20 cellular contexts compared by ENCODE assay signal in the genomic region with DNA sequence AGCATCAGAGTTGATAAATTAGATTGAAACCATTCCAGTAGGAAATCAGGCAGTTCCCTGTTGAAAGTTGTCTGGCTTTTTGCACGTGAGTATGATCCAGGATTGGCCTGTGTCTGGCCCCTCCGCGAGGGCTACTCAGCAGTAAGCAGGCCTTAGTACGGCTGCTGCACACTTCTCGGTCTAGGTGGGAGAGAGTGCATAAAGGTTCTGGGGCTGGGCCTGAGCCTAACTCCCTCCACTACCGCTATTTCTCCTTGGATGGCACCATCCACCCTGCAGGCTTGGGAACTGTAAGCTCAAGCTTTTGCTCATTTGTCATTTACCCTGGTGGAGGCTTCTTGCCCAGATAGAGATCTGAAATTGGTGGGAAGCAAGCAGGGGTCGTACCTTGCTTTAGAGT. TPM values are rescaled to one million over a fixed set of nuclear protein-coding genes. Genes with fewer than 3 reads are reported as not detected.
A peak's percentile ranks its signal among the peaks of the same experiment; 100 is the strongest.
DNase-seq lines count a peak whose midpoint lies in the region; ATAC-seq and TF ChIP-seq lines count a peak whose summit lies in the region.
"Had no signal": no experiment of that assay in that cellular context is flagged by ENCODE, and none has a peak within 500 bp of the region (broad histone marks: within the 10 kb centered on the region; RNA-seq: fewer than 3 reads in every experiment).

No MANE protein-coding gene starts in this region.

- H3K27ac Mint-ChIP-seq in type B pancreatic cell: no peak overlapping the region
- H3K27ac Mint-ChIP-seq: B cell; CD4-positive, CD25-positive, alpha-beta regulatory T cell; CD8-positive, alpha-beta T cell; HFFc6 had no signal

- H3K27me3 Mint-ChIP-seq in type B pancreatic cell: no peaks in the 10 kb centered on the region
- H3K27me3 Mint-ChIP-seq: B cell; CD4-positive, CD25-positive, alpha-beta regulatory T cell had no signal

- WGBS in heart left ventricle, 4 donors: 82 to 97% (median 86%) methylated on average over 6 to 7 of the region's 7 CpGs

- peaks cover 6% of the 10 kb centered on the region for H3K36me3 Mint-ChIP-seq in type B pancreatic cell
- H3K36me3 Mint-ChIP-seq: CD4-positive, CD25-positive, alpha-beta regulatory T cell had no signal

- H3K27me3 ChIP-seq in heart left ventricle (no peaks in the 10 kb centered on the region), osteoblast (ENCODE audit: insufficient read depth, low read length) (no peaks in the 10 kb centered on the region)
- H3K27me3 ChIP-seq: BLaER1 had no signal

- DNase-seq in activated CD4-positive, CD25-positive, alpha-beta regulatory T cell treated with anti-CD3 and anti-CD28 coated beads, Interleukin-2, amount 50 U/mL, for 72 hours: peak; percentile 17
- peak; percentile 36 for DNase-seq in cardiac septum (ENCODE audit: low spot score)
- no peak for DNase-seq in heart left ventricle
- peak; percentile 35 for DNase-seq in osteoblast (ENCODE audit: insufficient read length, low spot score, missing footprints)
- peak; percentile 31 for DNase-seq in type B pancreatic cell (ENCODE audit: extremely low spot score, unreplicated experiment)
- no peak for DNase-seq in NCI-H82 (lab: John Stamatoyannopoulos, UW)
- DNase-seq: Caco-2; CD4-positive, CD25-positive, alpha-beta regulatory T cell; DMS153; DND-41; GOT3; HFFc6 had no signal

- H3K4me3 ChIP-seq in heart left ventricle (no peak overlapping the region), osteoblast (ENCODE audit: insufficient read depth, low read length) (no peak overlapping the region)
- H3K4me3 ChIP-seq: BLaER1, HAP-1 had no signal

- H3K36me3 ChIP-seq in heart left ventricle: peaks cover 0 to 77% (median 35%) of the 10 kb centered on the region in 9 donors
- H3K36me3 ChIP-seq in osteoblast (ENCODE audit: insufficient read depth, low read length): peaks cover 35% of the 10 kb centered on the region

- H2AFZ ChIP-seq in osteoblast (ENCODE audit: low read length): no peak overlapping the region

- H3K4me1 Mint-ChIP-seq in type B pancreatic cell (ENCODE audit: unreplicated experiment): no peaks in the 10 kb centered on the region
- H3K4me1 Mint-ChIP-seq: B cell had no signal

- TF ChIP-seq POLR2A in heart left ventricle (IDR thresholded peaks at IDR 0.05): no peak

- intact Hi-C loops in cardiac septum (cut with DNase I) (no loop called here), heart left ventricle (cut with DNase I) (no loop called here)

- H3K9me3 Mint-ChIP-seq in type B pancreatic cell: no peaks in the 10 kb centered on the region
- H3K9me3 Mint-ChIP-seq: CD4-positive, CD25-positive, alpha-beta regulatory T cell; CD8-positive, alpha-beta T cell; HFFc6 had no signal

- TF ChIP-seq CTCF in heart left ventricle (IDR thresholded peaks at IDR 0.05) (no peak), osteoblast (IDR thresholded peaks at IDR 0.05; ENCODE audit: extremely low read depth, low read depth, low read length) (no peak), type B pancreatic cell (conservative IDR thresholded peaks at IDR 0.05) (no peak)

- H4K20me1 ChIP-seq in osteoblast (ENCODE audit: insufficient read depth, low read length): peaks cover 7% of the 10 kb centered on the region
- H4K20me1 ChIP-seq: BLaER1 had no signal

- H3K27ac ChIP-seq in heart left ventricle: no peak overlapping the region
- H3K27ac ChIP-seq in osteoblast (ENCODE audit: low read depth, low read length): no peak overlapping the region
- H3K27ac ChIP-seq: 22Rv1, BLaER1, C4-2B had no signal

- H3K4me3 Mint-ChIP-seq in type B pancreatic cell: no peak overlapping the region
- H3K4me3 Mint-ChIP-seq: B cell; CD4-positive, CD25-positive, alpha-beta regulatory T cell; CD8-positive, alpha-beta T cell; HFFc6 had no signal

- H3K9me3 ChIP-seq in heart left ventricle (no peaks in the 10 kb centered on the region), osteoblast (ENCODE audit: low read depth, low read length) (no peaks in the 10 kb centered on the region)
- H3K9me3 ChIP-seq: BLaER1, Caco-2, HAP-1 had no signal

- H3K79me2 ChIP-seq in osteoblast (ENCODE audit: insufficient read depth, low read length): no peaks in the 10 kb centered on the region

- no peak overlapping the region for H3K4me2 ChIP-seq in osteoblast (ENCODE audit: insufficient read depth, low read length)
- H3K4me2 ChIP-seq: BLaER1 had no signal

- ATAC-seq in activated CD4-positive, CD25-positive, alpha-beta regulatory T cell treated with anti-CD3 and anti-CD28 coated beads, Interleukin-2, amount 50 U/mL, for 24 hours: no peak
- ATAC-seq in heart left ventricle (no peak), GM19452 (IDR thresholded peaks at IDR 0.05; ENCODE audit: unreplicated experiment) (no peak)
- ATAC-seq: CD8-positive, alpha-beta T cell had no signal

- H3K4me1 ChIP-seq in heart left ventricle (peaks cover 0 to 21% (median 5%) of the 10 kb centered on the region in 12 donors), osteoblast (ENCODE audit: insufficient read depth, low read length) (peaks cover 13% of the 10 kb centered on the region)
- H3K4me1 ChIP-seq: BLaER1, Caco-2, HAP-1 had no signal

RNA-seq across cellular contexts. Expression of a gene that starts 22.0 kb away (rescaled TPM):
- total RNA-seq in cardiac septum (12.2 TPM), heart left ventricle (10 to 100 TPM; 11.7 to 38.8 (median 18.9) TPM), osteoblast (19.2 and 23.5 TPM in 2 replicates), type B pancreatic cell (ENCODE audit: low replicate concordance) (11.5 and 28.8 TPM in 2 replicates)
- polyA plus RNA-seq in heart left ventricle: 1 to 10 TPM; 4.7 to 5.7 TPM
- total RNA-seq: Caco-2; CD8-positive, alpha-beta T cell had no signal

Comparison
In these comparisons a context has a peak if more than half of its experiments do, and no peak if none do; other contexts are left out.
1. DNase-seq: peak in activated CD4-positive, CD25-positive, alpha-beta regulatory T cell treated with anti-CD3 and anti-CD28 coated beads, Interleukin-2, amount 50 U/mL, for 72 hours (single experiment), cardiac septum (single experiment), osteoblast (single experiment) and type B pancreatic cell (single experiment); none in heart left ventricle (0 of 5) and NCI-H82 (single experiment).